In genomic region chr3:25664810-25665645, GRCh38 we compare ENCODE assay signal across 1 cellular context.
TF ChIP-seq lines count a peak whose summit lies in the region.

TSS of gene TOP2B (minus strand) at chr3:25664907. CDS start at chr3:25664297, 610 bp downstream.

TF ChIP-seq in GM12878, 131 proteins besides CTCF, POLR2A, EP300 and RAD21 (continued from another document and continues in another):
- TF ChIP-seq MYB (IDR thresholded peaks at IDR 0.05; ENCODE audit: borderline replicate concordance, low read depth, low read length) (0 out of 2 replicates have a peak, but pooled peaks have one; percentile 64), TARDBP (IDR thresholded peaks at IDR 0.05; ENCODE audit: borderline replicate concordance) (no peak), ETV6 (conservative IDR thresholded peaks at IDR 0.05 in 1 of 2, IDR thresholded peaks at IDR 0.05 in 1 of 2; ENCODE audit: borderline replicate concordance in 1 of 2, low read depth in 1 of 2) (no peak), EGR1 (IDR thresholded peaks at IDR 0.05; ENCODE audit: borderline replicate concordance in 1 of 2, low read depth in 2 of 2, low read length in 2 of 2) (peak in 1 of 2 experiments; percentile 83; a peak in 2 of 3 replicates), JUND (IDR thresholded peaks at IDR 0.05; ENCODE audit: low read depth, low read length) (0 out of 2 replicates have a peak, but pooled peaks have one; percentile 40), MEF2A (IDR thresholded peaks at IDR 0.05; ENCODE audit: insufficient read depth, low read depth, low read length) (no peak), SREBF1 (IDR thresholded peaks at IDR 0.05; ENCODE audit: low read length) (0 out of 2 replicates have a peak, but pooled peaks have one; percentile 10), CBX5 (IDR thresholded peaks at IDR 0.05; ENCODE audit: low read depth) (0 out of 2 replicates have a peak, but pooled peaks have one; percentile 14), RFX5 (IDR thresholded peaks at IDR 0.05; ENCODE audit: low read depth, low read length) (peak; percentile 100), ATF2 (IDR thresholded peaks at IDR 0.05; ENCODE audit: low read length) (peak; percentile 26; the same call in 1 of the 2 replicates), NFIC (IDR thresholded peaks at IDR 0.05; ENCODE audit: low read depth, low read length) (peak; percentile 26; the same call in 1 of the 2 replicates), ATF7 (IDR thresholded peaks at IDR 0.05; ENCODE audit: low read depth) (peak; percentile 80), DPF2 (IDR thresholded peaks at IDR 0.05) (peak; percentile 95), HDAC6 (IDR thresholded peaks at IDR 0.05; ENCODE audit: unreplicated experiment) (peak; percentile 44), BMI1 (IDR thresholded peaks at IDR 0.05; ENCODE audit: borderline replicate concordance) (no peak), ZBTB40 (IDR thresholded peaks at IDR 0.05; ENCODE audit: borderline replicate concordance) (no peak), BHLHE40 (IDR thresholded peaks at IDR 0.05; ENCODE audit: borderline replicate concordance in 1 of 2, low read depth in 2 of 2, low read length in 1 of 2) (peak; percentile 89 to 92), RELA (IDR thresholded peaks at IDR 0.05; ENCODE audit: borderline replicate concordance, partially characterized antibody) (no peak), YY1 (IDR thresholded peaks at IDR 0.05; ENCODE audit: low read depth, low read length) (peak; percentile 67), RELB (IDR thresholded peaks at IDR 0.05; ENCODE audit: low read depth) (peak; percentile 86), PRDM15 (CRISPR knock-in tag; IDR thresholded peaks at IDR 0.05) (no peak), EZH2 (IDR thresholded peaks at IDR 0.05; ENCODE audit: borderline replicate concordance, control insufficient read depth, low read depth, low read length) (no peak), TCF3 (IDR thresholded peaks at IDR 0.05; ENCODE audit: borderline replicate concordance, insufficient read depth, low read depth, low read length) (0 out of 2 replicates have a peak, but pooled peaks have one; percentile 14), MLLT1 (IDR thresholded peaks at IDR 0.05) (peak; percentile 93), ZNF384 (IDR thresholded peaks at IDR 0.05; ENCODE audit: borderline replicate concordance, low read depth, low read length) (peak; percentile 75; the same call in 1 of the 2 replicates), USF1 (IDR thresholded peaks at IDR 0.05; ENCODE audit: borderline replicate concordance, extremely low read length, insufficient read depth, low read depth, low read length) (no peak), MEF2B (IDR thresholded peaks at IDR 0.05; ENCODE audit: partially characterized antibody, poor library complexity, severe bottlenecking) (peak; percentile 66), MYC (IDR thresholded peaks at IDR 0.05; ENCODE audit: insufficient read depth, insufficient read length, insufficient replicate concordance, low read length, severe bottlenecking) (no peak), PAX5 (IDR thresholded peaks at IDR 0.05; ENCODE audit: borderline replicate concordance, low read depth, low read length) (peak; percentile 10; the same call in 1 of the 2 replicates), JUNB (IDR thresholded peaks at IDR 0.05) (no peak), PBX3 (IDR thresholded peaks at IDR 0.05; ENCODE audit: insufficient replicate concordance, low read depth, low read length) (peak; percentile 96), KLF5 (IDR thresholded peaks at IDR 0.05; ENCODE audit: partially characterized antibody) (peak; percentile 64), EED (IDR thresholded peaks at IDR 0.05; ENCODE audit: low read depth) (peak; percentile 55), PKNOX1 (IDR thresholded peaks at IDR 0.05) (peak; percentile 99), ZBTB11 (CRISPR knock-in tag; IDR thresholded peaks at IDR 0.05) (no peak), MTA2 (IDR thresholded peaks at IDR 0.05; ENCODE audit: low read depth) (peak; percentile 66; the same call in 1 of the 2 replicates), RUNX3 (IDR thresholded peaks at IDR 0.05; ENCODE audit: low read length) (peak; percentile 92), IKZF1 (conservative IDR thresholded peaks at IDR 0.05) (peak; percentile 44), HDGF (IDR thresholded peaks at IDR 0.05) (0 out of 2 replicates have a peak, but pooled peaks have one; percentile 45), POU2F2 (IDR thresholded peaks at IDR 0.05; ENCODE audit: borderline replicate concordance, low read depth, low read length) (peak; percentile 47), SMAD5 (IDR thresholded peaks at IDR 0.05; ENCODE audit: low read depth) (peak; percentile 78)
